In the genomic region with DNA sequence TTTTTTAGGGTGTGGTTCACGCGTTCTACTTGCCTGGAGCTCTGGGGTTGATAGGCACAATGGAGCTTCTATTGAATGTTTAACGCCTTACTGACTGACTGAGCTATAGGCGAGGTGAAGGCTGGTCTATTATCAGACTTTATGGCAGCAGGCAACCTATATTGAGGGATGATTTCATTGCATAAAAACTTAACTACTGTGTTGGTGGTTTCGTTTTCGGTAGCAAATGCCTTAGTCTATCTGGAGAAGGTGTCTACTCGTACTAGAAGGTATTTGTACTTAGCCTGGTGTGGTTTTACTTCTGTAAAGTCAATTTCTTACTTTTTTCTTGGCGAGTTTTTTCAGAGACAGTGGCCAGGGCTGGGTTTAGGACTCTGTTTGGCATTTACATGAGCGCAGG, we compare ENCODE assay signal across 7 cellular contexts.
DNase-seq lines count a peak whose midpoint lies in the region; ATAC-seq, FAIRE-seq and TF ChIP-seq lines count a peak whose summit lies in the region.
"Not testable (repeated sequence)": the region's sequence is repeated elsewhere in the genome, so short reads cannot be mapped to it uniquely, and the experiment has no call there.

No MANE protein-coding gene starts in this region.

- not testable (repeated sequence) for H3K79me2 ChIP-seq in GM23338 (replicated peaks; ENCODE audit: insufficient read depth); mesendoderm (ENCODE audit: control insufficient read depth, insufficient read depth, low read length)

- not testable (repeated sequence) for H3K4me3 ChIP-seq in GM23338; cardiac muscle cell; mesendoderm (ENCODE audit: low read length)
- peak overlapping the region in 2 of 4 donors; percentile 47 to 49 for H3K4me3 ChIP-seq in Peyer's patch
- H3K4me3 ChIP-seq in small intestine (ENCODE audit: low read depth in 1 of 2, low read length in 2 of 2): peak overlapping the region in 1 of 2 donors; percentile 32

- H3K9me2 ChIP-seq in GM23338 (ENCODE audit: insufficient read depth): not testable (repeated sequence)

- peak in 1 of 2 donors; percentile 28 for TF ChIP-seq POLR2A in Peyer's patch (IDR thresholded peaks at IDR 0.05)

- CTCF ChIA-PET in MCF 10A (lab: Yijun Ruan, JAX): interaction anchor here (1.1 kb wide), 1 partner anchor 247 kb away, joined by 3 read pairs; no protein-coding TSS in a partner anchor

- H3F3A ChIP-seq in GM23338 (replicated peaks; ENCODE audit: low read depth): not testable (repeated sequence)

- not testable (repeated sequence) for H3K4me3 Mint-ChIP-seq in GM23338
- peak overlapping the region; percentile 11 for H3K4me3 Mint-ChIP-seq in MCF 10A (ENCODE audit: unreplicated experiment)
- peak overlapping the region in 2 of 3 experiments; percentile 70 to 75 for H3K4me3 Mint-ChIP-seq in nephron

- not testable (repeated sequence) for H3K18ac ChIP-seq in mesendoderm (ENCODE audit: low read length)

- ATAC-seq in GM23338: not testable (repeated sequence)

- H2BK5ac ChIP-seq in mesendoderm (ENCODE audit: low read length): not testable (repeated sequence)

- H3K27ac ChIP-seq in GM23338 (ENCODE audit: low read depth): not testable (repeated sequence)
- H3K27ac ChIP-seq in Peyer's patch (peak overlapping the region in 3 of 4 donors; percentile 65 to 82 (median 80)), cardiac muscle cell (peak overlapping the region; percentile 69), mesendoderm (ENCODE audit: low read depth, low read length) (peak overlapping the region; percentile 12), small intestine (ENCODE audit: low read depth in 1 of 2, low read length in 1 of 2) (peak overlapping the region in 1 of 2 donors; percentile 90)

- intact Hi-C loops in MCF 10A (cut with micrococcal nuclease): not testable (repeated sequence)

- FAIRE-seq in small intestine (lab: Jason Lieb, UNC): not testable (repeated sequence)

- H3K9me3 ChIP-seq in Peyer's patch; cardiac muscle cell (ENCODE audit: low read depth); small intestine (ENCODE audit: control insufficient read depth, low read depth): not testable (repeated sequence)

- not testable (repeated sequence) for H2BK15ac ChIP-seq in mesendoderm (replicated peaks; ENCODE audit: low read depth)

- H3K23ac ChIP-seq in mesendoderm (ENCODE audit: low read length): not testable (repeated sequence)

- WGBS in mesendoderm (ENCODE audit: extremely low coverage, insufficient coverage, low lambda C conversion rate): no CpG with 5 or more reads among the region's 9 CpGs
- 14 to 57% (median 32%) methylated on average over 9 of the region's 9 CpGs for WGBS in small intestine, 3 donors

- H4K5ac ChIP-seq in mesendoderm (ENCODE audit: low read length): not testable (repeated sequence)

- not testable (repeated sequence) for H4K20me1 ChIP-seq in GM23338 (replicated peaks; ENCODE audit: insufficient read depth)

- H3K56ac ChIP-seq in mesendoderm (ENCODE audit: low read length): peak overlapping the region; percentile 54

- not testable (repeated sequence) for DNase-seq in GM23338 (ENCODE audit: low spot score); Peyer's patch; MCF 10A (ENCODE audit: unreplicated experiment); cardiac muscle cell (ENCODE audit: low read depth in 1 of 2, low spot score in 1 of 2); mesendoderm
- DNase-seq in small intestine: peak; percentile 73

- not testable (repeated sequence) for BruUV-seq in MCF 10A (replicated peaks; lab: Mats Ljungman, UMichigan)

- peaks cover 33% of the 10 kb centered on the region for H3K4me1 Mint-ChIP-seq in GM23338
- not testable (repeated sequence) for H3K4me1 Mint-ChIP-seq in MCF 10A (ENCODE audit: insufficient read depth, unreplicated experiment)
- H3K4me1 Mint-ChIP-seq in nephron: peaks cover 28% of the 10 kb centered on the region

- not testable (repeated sequence) for H2AFZ ChIP-seq in GM23338

- H3K9ac ChIP-seq in mesendoderm (ENCODE audit: low read length): not testable (repeated sequence)

- not testable (repeated sequence) for H4K8ac ChIP-seq in mesendoderm (ENCODE audit: low read depth, low read length)

- H3K9me3 Mint-ChIP-seq in GM23338, nephron: not testable (repeated sequence)
- peaks cover 25% of the 10 kb centered on the region for H3K9me3 Mint-ChIP-seq in MCF 10A (ENCODE audit: unreplicated experiment)

- not testable (repeated sequence) for H3K27me3 Mint-ChIP-seq in GM23338 (ENCODE audit: insufficient read depth, low read depth, poor library complexity); MCF 10A (ENCODE audit: insufficient read depth, unreplicated experiment); nephron (ENCODE audit: low read depth)

- not testable (repeated sequence) for H3K36me3 ChIP-seq in GM23338 (ENCODE audit: insufficient read depth); Peyer's patch; cardiac muscle cell; mesendoderm (ENCODE audit: control insufficient read depth, insufficient read depth, low read length); small intestine (ENCODE audit: control insufficient read depth in 2 of 2, insufficient read depth in 2 of 2, low read length in 2 of 2)

- not testable (repeated sequence) for H2AK5ac ChIP-seq in mesendoderm (ENCODE audit: low read length)

- not testable (repeated sequence) for H3K4me2 ChIP-seq in GM23338; mesendoderm (ENCODE audit: low read length)

- not testable (repeated sequence) for H3K36me3 Mint-ChIP-seq in GM23338 (ENCODE audit: low read depth); MCF 10A (ENCODE audit: insufficient read depth, unreplicated experiment); nephron (ENCODE audit: low read depth)

- peak overlapping the region; percentile 47; the same call in 1 of the 2 replicates for H3K27ac Mint-ChIP-seq in GM23338
- not testable (repeated sequence) for H3K27ac Mint-ChIP-seq in MCF 10A (ENCODE audit: low read depth, unreplicated experiment)
- H3K27ac Mint-ChIP-seq in nephron: peak overlapping the region; percentile 72 to 94 (median 92)

- POLR2A ChIA-PET in MCF 10A (lab: Yijun Ruan, JAX): not testable (repeated sequence)

- H3K4me1 ChIP-seq in GM23338 (ENCODE audit: insufficient read depth) (peaks cover 13% of the 10 kb centered on the region), cardiac muscle cell (ENCODE audit: low read depth) (peaks cover 58% of the 10 kb centered on the region)
- H3K4me1 ChIP-seq in Peyer's patch; mesendoderm (ENCODE audit: control insufficient read depth, low read depth, low read length); small intestine (ENCODE audit: control insufficient read depth in 2 of 2, insufficient read depth in 1 of 2, low read depth in 1 of 2, low read length in 1 of 2): not testable (repeated sequence)

- H3K4ac ChIP-seq in mesendoderm (ENCODE audit: low read depth, low read length): not testable (repeated sequence)

- TF ChIP-seq CTCF in GM23338 (conservative IDR thresholded peaks at IDR 0.05; ENCODE audit: low read depth in 2 of 2); Peyer's patch (IDR thresholded peaks at IDR 0.05); MCF 10A (IDR thresholded peaks at IDR 0.05; ENCODE audit: unreplicated experiment); cardiac muscle cell (IDR thresholded peaks at IDR 0.05; ENCODE audit: low read depth, low read length); nephron (IDR thresholded peaks at IDR 0.05; ENCODE audit: unreplicated experiment in 3 of 3): not testable (repeated sequence)

- not testable (repeated sequence) for H3K27me3 ChIP-seq in GM23338 (ENCODE audit: insufficient read depth); Peyer's patch; cardiac muscle cell; mesendoderm (ENCODE audit: insufficient read depth, low read length, poor library complexity); small intestine (ENCODE audit: control insufficient read depth in 2 of 2, insufficient read depth in 2 of 2, low read length in 2 of 2)

- H2BK120ac ChIP-seq in mesendoderm (ENCODE audit: low read depth, low read length): not testable (repeated sequence)

- H3K79me1 ChIP-seq in mesendoderm (ENCODE audit: low read length): not testable (repeated sequence)
